Comparison of ENCODE assay signal across 25 cellular contexts in the genomic region with DNA sequence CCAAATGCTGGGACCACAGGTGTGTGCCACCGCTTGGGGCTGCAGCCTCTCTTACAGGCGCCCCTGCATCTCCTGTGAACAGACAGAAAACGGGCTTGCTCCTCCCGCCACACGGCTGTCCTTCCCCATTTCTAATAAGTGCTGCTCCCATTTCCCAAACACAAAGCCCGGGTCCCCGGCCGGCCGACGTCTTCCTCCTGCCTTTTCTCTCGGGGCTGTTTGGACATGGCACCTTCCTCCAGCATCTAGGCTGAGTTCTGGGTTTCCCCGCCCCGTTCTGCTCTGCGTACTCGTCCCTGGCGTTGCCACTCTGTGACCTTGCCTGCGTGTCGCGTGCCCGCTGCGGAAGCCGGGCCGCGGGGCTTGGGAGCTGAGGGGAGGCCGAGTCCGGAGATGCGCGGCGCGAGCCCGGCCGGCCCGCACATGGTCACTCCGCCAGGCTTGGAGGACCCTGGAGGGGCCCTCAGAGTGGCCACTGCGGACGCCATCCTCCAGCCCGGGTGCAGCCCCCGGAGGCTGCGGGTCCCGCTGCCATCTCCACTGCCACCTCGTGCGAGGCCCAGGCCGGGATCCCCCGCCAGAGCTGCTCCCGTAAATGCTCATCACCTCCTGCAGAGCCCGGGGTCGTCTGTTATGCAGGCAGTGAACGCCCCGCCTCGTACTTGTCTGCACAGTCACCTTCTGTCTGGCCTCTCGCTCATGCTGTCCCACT.
"Had no signal": no experiment of that assay in that cellular context is flagged by ENCODE, and none has a peak within 500 bp of the region (broad histone marks: within the 10 kb centered on the region; RNA-seq: fewer than 3 reads in every experiment).

No MANE protein-coding gene starts in this region.

- H3K4me1 Mint-ChIP-seq: memory B cell; naive B cell; neural progenitor cell; stimulated activated effector memory CD8-positive, alpha-beta T cell treated with anti-CD3 and anti-CD28 coated beads, Interleukin-12 subunit alpha, Interleukin-12 subunit beta, amount 100 ng/mL, for 72 hours had no signal

- H3K9me3 Mint-ChIP-seq: neural progenitor cell; stimulated activated effector memory CD8-positive, alpha-beta T cell treated with anti-CD3 and anti-CD28 coated beads, Interleukin-12 subunit alpha, Interleukin-12 subunit beta, amount 100 ng/mL, for 72 hours; stimulated activated naive CD8-positive, alpha-beta T cell treated with anti-CD3 and anti-CD28 coated beads, Interleukin-15, Interleukin-2, amounts not matched to agents 100 ng/mL and 50 ng/mL, for 24 hours had no signal

- H2AFZ ChIP-seq: neural progenitor cell had no signal

- H3K27me3 Mint-ChIP-seq: memory B cell; naive B cell; progenitor cell of endocrine pancreas; stimulated activated naive CD8-positive, alpha-beta T cell treated with anti-CD3 and anti-CD28 coated beads, Interleukin-15, Interleukin-2, amounts not matched to agents 100 ng/mL and 50 ng/mL, for 24 hours had no signal

- H3K27ac Mint-ChIP-seq: memory B cell; neural progenitor cell; stimulated activated effector memory CD8-positive, alpha-beta T cell treated with anti-CD3 and anti-CD28 coated beads, Interleukin-12 subunit alpha, Interleukin-12 subunit beta, amount 100 ng/mL, for 72 hours; stimulated activated naive CD8-positive, alpha-beta T cell treated with anti-CD3 and anti-CD28 coated beads, Interleukin-15, Interleukin-2, amounts not matched to agents 100 ng/mL and 50 ng/mL, for 24 hours had no signal

- H3K36me3 Mint-ChIP-seq: naive B cell; stimulated activated effector memory CD8-positive, alpha-beta T cell treated with anti-CD3 and anti-CD28 coated beads, Interleukin-12 subunit alpha, Interleukin-12 subunit beta, amount 100 ng/mL, for 72 hours had no signal

- H3K4me3 ChIP-seq: colonic mucosa, esophagus squamous epithelium, gastroesophageal sphincter, left lung, lower lobe of right lung, neural progenitor cell, pancreas, smooth muscle cell, thoracic aorta, transverse colon had no signal

- H3K4me1 ChIP-seq: colonic mucosa, esophagus squamous epithelium, gastroesophageal sphincter, left lung, lower lobe of right lung, neural progenitor cell, pancreas, transverse colon had no signal

- H3K27me3 ChIP-seq: colonic mucosa, esophagus squamous epithelium, gastroesophageal sphincter, left lung, neural progenitor cell, pancreas, transverse colon had no signal

- H3K36me3 ChIP-seq: colonic mucosa, neural progenitor cell, pancreas, transverse colon had no signal

- H3K9ac ChIP-seq: neural progenitor cell had no signal

- H3K4me3 Mint-ChIP-seq: memory B cell; naive B cell; neural progenitor cell; stimulated activated effector memory CD8-positive, alpha-beta T cell treated with anti-CD3 and anti-CD28 coated beads, Interleukin-12 subunit alpha, Interleukin-12 subunit beta, amount 100 ng/mL, for 72 hours; stimulated activated naive CD8-positive, alpha-beta T cell treated with anti-CD3 and anti-CD28 coated beads, Interleukin-15, Interleukin-2, amounts not matched to agents 100 ng/mL and 50 ng/mL, for 24 hours had no signal

- H3K4me2 ChIP-seq: neural progenitor cell, smooth muscle cell had no signal

- FAIRE-seq: pancreas had no signal

- H3K27ac ChIP-seq: colonic mucosa, esophagus squamous epithelium, gastroesophageal sphincter, left lung, lower lobe of right lung, neural progenitor cell, pancreas, thoracic aorta, transverse colon had no signal

- DNase-seq: cerebellar nuclear complex; colonic mucosa; dermis blood vessel endothelial cell; esophagus squamous epithelium; foreskin fibroblast; glutamatergic neuron; islet precursor cell; lower lobe of right lung; midbrain; naive B cell; occipital lobe; pancreas; stimulated activated CD4-positive, alpha-beta T cell treated with anti-CD3 and anti-CD28 coated beads, Interleukin-4, amount 100 ng/mL, for 1 hour; stimulated activated CD8-positive, alpha-beta memory T cell treated with anti-CD3 and anti-CD28 coated beads, Interleukin-4, amount 100 ng/mL, for 48 hours; transverse colon had no signal

- H3K9me3 ChIP-seq: colonic mucosa, esophagus squamous epithelium, gastroesophageal sphincter, left lung, lower lobe of right lung, pancreas, thoracic aorta, transverse colon had no signal

- ATAC-seq: gastroesophageal sphincter; left lung; lower lobe of right lung; pancreas; right cardiac atrium; stimulated activated effector memory CD8-positive, alpha-beta T cell treated with anti-CD3 and anti-CD28 coated beads, Interleukin-12 subunit alpha, Interleukin-12 subunit beta, amount 100 ng/mL, for 72 hours had no signal
